Comparison of ENCODE assay signal across 11 cellular contexts in the genomic region with DNA sequence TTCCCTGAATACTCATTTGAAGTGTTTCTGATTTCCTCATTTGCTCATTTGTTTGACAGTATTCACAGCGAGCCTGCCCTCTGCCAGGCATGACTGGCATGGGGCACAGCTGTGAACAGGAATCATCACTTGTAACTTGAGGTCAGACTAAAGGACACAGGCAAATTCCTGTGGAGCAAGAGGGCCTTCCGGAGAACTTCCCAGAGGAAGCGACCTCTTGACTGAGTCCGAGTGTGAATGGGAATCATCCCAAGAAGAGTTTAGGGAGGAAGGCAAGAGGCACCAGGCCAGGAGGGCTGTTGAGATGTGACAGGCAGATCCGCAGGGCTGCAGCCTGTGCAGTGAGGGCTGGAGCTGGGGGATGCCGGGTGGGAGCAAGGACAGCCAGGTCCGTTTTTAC. TPM values are rescaled to one million over a fixed set of nuclear protein-coding genes. Genes with fewer than 3 reads are reported as not detected.
DNase-seq lines count a peak whose midpoint lies in the region; ATAC-seq and TF ChIP-seq lines count a peak whose summit lies in the region.
"Had no signal": no experiment of that assay in that cellular context is flagged by ENCODE, and none has a peak within 500 bp of the region (broad histone marks: within the 10 kb centered on the region; RNA-seq: fewer than 3 reads in every experiment).

No MANE protein-coding gene starts in this region.

- no peak overlapping the region for H3K4me3 Mint-ChIP-seq in WTC11
- H3K4me3 Mint-ChIP-seq: CD4-positive, alpha-beta memory T cell had no signal

- H3K27me3 ChIP-seq in heart right ventricle: no peaks in the 10 kb centered on the region
- H3K27me3 ChIP-seq in psoas muscle (ENCODE audit: insufficient read depth in 3 of 3, low read length in 2 of 3): no peaks in the 10 kb centered on the region

- no peak for ATAC-seq in WTC11
- ATAC-seq in heart right ventricle: peak; percentile 46 to 91 (median 72)
- ATAC-seq in psoas muscle: peak; percentile 83 to 90 (median 88)
- no peak for ATAC-seq in GM18519 (IDR thresholded peaks at IDR 0.05; ENCODE audit: low FRiP score, unreplicated experiment)
- ATAC-seq: activated CD4-positive, CD25-positive, alpha-beta regulatory T cell treated with anti-CD3 and anti-CD28 coated beads, Interleukin-2, amount 50 U/mL, for 24 hours had no signal

- CTCF ChIA-PET in WTC11 (lab: Charles Lee): no interaction called here
- CTCF ChIA-PET in HEK293T (lab: Yijun Ruan, JAX): interaction anchor here (0.7 kb wide), 1 partner anchor 220 kb away, joined by 3 read pairs; no protein-coding TSS in a partner anchor
- CTCF ChIA-PET in RWPE1 (lab: Yijun Ruan, JAX): no interaction called here

- H3K9me3 ChIP-seq in heart right ventricle (no peaks in the 10 kb centered on the region), psoas muscle (no peaks in the 10 kb centered on the region)

- H3K4me1 ChIP-seq in heart right ventricle: peaks cover 5 to 59% (median 39%) of the 10 kb centered on the region in 9 donors
- peaks cover 45% of the 10 kb centered on the region for H3K4me1 ChIP-seq in psoas muscle

- H3K9me3 Mint-ChIP-seq in WTC11: no peaks in the 10 kb centered on the region
- H3K9me3 Mint-ChIP-seq: CD4-positive, alpha-beta memory T cell had no signal

- intact Hi-C loops in heart right ventricle (cut with DNase I) (loop anchor here (2.0 to 10.0 kb wide), 15 partner anchors 32 to 645 kb away; a partner anchor contains a TSS), psoas muscle (cut with DNase I) (loop anchor here (5.0 to 10.0 kb wide), 4 partner anchors 132 to 232 kb away; a partner anchor contains a TSS)

- H3K27me3 Mint-ChIP-seq in WTC11 (ENCODE audit: low read depth): no peaks in the 10 kb centered on the region
- H3K27me3 Mint-ChIP-seq: CD4-positive, alpha-beta memory T cell had no signal

- H3K27ac Mint-ChIP-seq in WTC11: 0 out of 2 replicates have a peak overlapping the region, but pooled peaks have one; percentile 15

- 9 to 12% methylated on average over 7 of the region's 7 CpGs for WGBS in heart right ventricle, 2 donors
- WGBS in psoas muscle, 3 donors: 12 to 21% (median 13%) methylated on average over 7 of the region's 7 CpGs

- H3K36me3 ChIP-seq in heart right ventricle (no peaks in the 10 kb centered on the region), psoas muscle (ENCODE audit: insufficient read depth in 1 of 2, low read depth in 1 of 2) (no peaks in the 10 kb centered on the region)

- POLR2A ChIA-PET in WTC11 (lab: Charles Lee) (no interaction called here), HEK293T (lab: Yijun Ruan, JAX) (no interaction called here), RWPE1 (lab: Yijun Ruan, JAX; ENCODE audit: low non-redundant PET) (no interaction called here)

- no peak overlapping the region for H3K4me3 ChIP-seq in heart right ventricle
- H3K4me3 ChIP-seq in psoas muscle: no peak overlapping the region

- peak overlapping the region in 9 of 10 donors; percentile 0 to 74 (median 49) for H3K27ac ChIP-seq in heart right ventricle
- H3K27ac ChIP-seq in psoas muscle: peak overlapping the region; percentile 72
- H3K27ac ChIP-seq in RWPE1: no peak overlapping the region

- peak; percentile 59 for DNase-seq in EL
- DNase-seq in WTC11 (ENCODE audit: low spot score): no peak
- peak; percentile 38 to 47 for DNase-seq in heart right ventricle
- DNase-seq in psoas muscle: peak; percentile 50 to 61
- DNase-seq in HEK293T (ENCODE audit: extremely low spot score): no peak
- DNase-seq in RWPE1 (ENCODE audit: low spot score): no peak
- DNase-seq in superior temporal gyrus (ENCODE audit: extremely low spot score): no peak
- DNase-seq: CD4-positive, alpha-beta memory T cell; NCI-H2029 had no signal

- TF ChIP-seq CTCF in WTC11 (IDR thresholded peaks at IDR 0.05) (no peak), heart right ventricle (IDR thresholded peaks at IDR 0.05) (peak in 1 of 9 donors; percentile 23), psoas muscle (IDR thresholded peaks at IDR 0.05) (no peak), RWPE1 (conservative IDR thresholded peaks at IDR 0.05; ENCODE audit: low read depth) (no peak)

- H3K4me1 Mint-ChIP-seq in WTC11: peaks cover 28% of the 10 kb centered on the region

- H3K36me3 Mint-ChIP-seq in WTC11: no peaks in the 10 kb centered on the region
- H3K36me3 Mint-ChIP-seq: CD4-positive, alpha-beta memory T cell had no signal

TF ChIP-seq in WTC11, 78 proteins besides CTCF, POLR2A, EP300 and RAD21 (continues in another document):
- TF ChIP-seq ZNF138 (CRISPR knock-in tag; conservative IDR thresholded peaks at IDR 0.05) (no peak), NR1H2 (CRISPR knock-in tag; IDR thresholded peaks at IDR 0.05) (no peak), NR2C2 (CRISPR knock-in tag; IDR thresholded peaks at IDR 0.05) (no peak), MXD4 (CRISPR knock-in tag; IDR thresholded peaks at IDR 0.05; ENCODE audit: borderline replicate concordance) (no peak)
- TF ChIP-seq, protein P1, sequence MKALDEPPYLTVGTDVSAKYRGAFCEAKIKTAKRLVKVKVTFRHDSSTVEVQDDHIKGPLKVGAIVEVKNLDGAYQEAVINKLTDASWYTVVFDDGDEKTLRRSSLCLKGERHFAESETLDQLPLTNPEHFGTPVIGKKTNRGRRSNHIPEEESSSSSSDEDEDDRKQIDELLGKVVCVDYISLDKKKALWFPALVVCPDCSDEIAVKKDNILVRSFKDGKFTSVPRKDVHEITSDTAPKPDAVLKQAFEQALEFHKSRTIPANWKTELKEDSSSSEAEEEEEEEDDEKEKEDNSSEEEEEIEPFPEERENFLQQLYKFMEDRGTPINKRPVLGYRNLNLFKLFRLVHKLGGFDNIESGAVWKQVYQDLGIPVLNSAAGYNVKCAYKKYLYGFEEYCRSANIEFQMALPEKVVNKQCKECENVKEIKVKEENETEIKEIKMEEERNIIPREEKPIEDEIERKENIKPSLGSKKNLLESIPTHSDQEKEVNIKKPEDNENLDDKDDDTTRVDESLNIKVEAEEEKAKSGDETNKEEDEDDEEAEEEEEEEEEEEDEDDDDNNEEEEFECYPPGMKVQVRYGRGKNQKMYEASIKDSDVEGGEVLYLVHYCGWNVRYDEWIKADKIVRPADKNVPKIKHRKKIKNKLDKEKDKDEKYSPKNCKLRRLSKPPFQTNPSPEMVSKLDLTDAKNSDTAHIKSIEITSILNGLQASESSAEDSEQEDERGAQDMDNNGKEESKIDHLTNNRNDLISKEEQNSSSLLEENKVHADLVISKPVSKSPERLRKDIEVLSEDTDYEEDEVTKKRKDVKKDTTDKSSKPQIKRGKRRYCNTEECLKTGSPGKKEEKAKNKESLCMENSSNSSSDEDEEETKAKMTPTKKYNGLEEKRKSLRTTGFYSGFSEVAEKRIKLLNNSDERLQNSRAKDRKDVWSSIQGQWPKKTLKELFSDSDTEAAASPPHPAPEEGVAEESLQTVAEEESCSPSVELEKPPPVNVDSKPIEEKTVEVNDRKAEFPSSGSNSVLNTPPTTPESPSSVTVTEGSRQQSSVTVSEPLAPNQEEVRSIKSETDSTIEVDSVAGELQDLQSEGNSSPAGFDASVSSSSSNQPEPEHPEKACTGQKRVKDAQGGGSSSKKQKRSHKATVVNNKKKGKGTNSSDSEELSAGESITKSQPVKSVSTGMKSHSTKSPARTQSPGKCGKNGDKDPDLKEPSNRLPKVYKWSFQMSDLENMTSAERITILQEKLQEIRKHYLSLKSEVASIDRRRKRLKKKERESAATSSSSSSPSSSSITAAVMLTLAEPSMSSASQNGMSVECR (CRISPR knock-in tag; IDR thresholded peaks at IDR 0.05; ENCODE audit: borderline replicate concordance): no peak

TF ChIP-seq in HEK293T, 16 proteins besides CTCF, POLR2A, EP300 and RAD21:
- TF ChIP-seq, protein P2, sequence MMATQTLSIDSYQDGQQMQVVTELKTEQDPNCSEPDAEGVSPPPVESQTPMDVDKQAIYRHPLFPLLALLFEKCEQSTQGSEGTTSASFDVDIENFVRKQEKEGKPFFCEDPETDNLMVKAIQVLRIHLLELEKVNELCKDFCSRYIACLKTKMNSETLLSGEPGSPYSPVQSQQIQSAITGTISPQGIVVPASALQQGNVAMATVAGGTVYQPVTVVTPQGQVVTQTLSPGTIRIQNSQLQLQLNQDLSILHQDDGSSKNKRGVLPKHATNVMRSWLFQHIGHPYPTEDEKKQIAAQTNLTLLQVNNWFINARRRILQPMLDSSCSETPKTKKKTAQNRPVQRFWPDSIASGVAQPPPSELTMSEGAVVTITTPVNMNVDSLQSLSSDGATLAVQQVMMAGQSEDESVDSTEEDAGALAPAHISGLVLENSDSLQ (IDR thresholded peaks at IDR 0.05): no peak
- TF ChIP-seq NFRKB (IDR thresholded peaks at IDR 0.05) (no peak), FOXM1 (IDR thresholded peaks at IDR 0.05; ENCODE audit: borderline replicate concordance) (no peak), ZNF384 (IDR thresholded peaks at IDR 0.05) (no peak), FOXK2 (IDR thresholded peaks at IDR 0.05) (no peak), SP1 (IDR thresholded peaks at IDR 0.05) (no peak), TARDBP (IDR thresholded peaks at IDR 0.05) (no peak), LEF1 (IDR thresholded peaks at IDR 0.05; ENCODE audit: borderline replicate concordance) (no peak), ARNT (IDR thresholded peaks at IDR 0.05) (no peak), CTBP1 (IDR thresholded peaks at IDR 0.05; ENCODE audit: borderline replicate concordance) (no peak), FOXA1 (IDR thresholded peaks at IDR 0.05) (no peak), ELF4 (IDR thresholded peaks at IDR 0.05) (no peak), SUZ12 (IDR thresholded peaks at IDR 0.05) (no peak), HDGF (IDR thresholded peaks at IDR 0.05; ENCODE audit: borderline replicate concordance) (no peak), BHLHE40 (IDR thresholded peaks at IDR 0.05; ENCODE audit: borderline replicate concordance) (no peak)

RNA-seq across cellular contexts. Expression of a gene that starts 45.4 kb away (rescaled TPM):
- 40.7 to 50.6 TPM (median 43.4 TPM) in 3 replicates for total RNA-seq in WTC11 (2021)
- 100 to 1,000 TPM in 3 of 10 donors, 10 to 100 TPM in 7; 69.7 to 122 (median 78.9) TPM for total RNA-seq in heart right ventricle
- polyA plus RNA-seq in heart right ventricle: 10 to 100 TPM; 18.8 to 24.4 TPM
- total RNA-seq in psoas muscle: 100 to 1,000 TPM in 3 of 4 donors, 10 to 100 TPM in 1; 55.1 to 219 (median 182) TPM
- 100 to 1,000 TPM in 1 of 3 donors, 10 to 100 TPM in 2; 50.5 to 287 (median 63.5) TPM for polyA plus RNA-seq in psoas muscle

Comparison
In these comparisons a context has a peak if more than half of its experiments do, and no peak if none do; other contexts are left out.
1. DNase-seq: peak in EL (single experiment), heart right ventricle (2 of 2) and psoas muscle (2 of 2); none in WTC11 (single experiment), HEK293T (single experiment), RWPE1 (single experiment) and superior temporal gyrus (single experiment).
2. ATAC-seq: peak in heart right ventricle (8 of 8) and psoas muscle (4 of 4); none in WTC11 (single experiment) and GM18519 (single experiment).